11 cellular contexts compared by ENCODE assay signal in genomic region chr6:109472132-109472995, GRCh38. TPM values are rescaled to one million over a fixed set of nuclear protein-coding genes. Genes with fewer than 3 reads are reported as not detected.
DNase-seq lines count a peak whose midpoint lies in the region; ATAC-seq and TF ChIP-seq lines count a peak whose summit lies in the region.
"Had no signal": no experiment of that assay in that cellular context is flagged by ENCODE, and none has a peak within 500 bp of the region (broad histone marks: within the 10 kb centered on the region; RNA-seq: fewer than 3 reads in every experiment).

No MANE protein-coding gene starts in this region.

- H3K9ac ChIP-seq in mammary epithelial cell (ENCODE audit: insufficient read depth, low read length) = no peak overlapping the region

- CTCF ChIA-PET in mammary epithelial cell (lab: Charles Lee; ENCODE audit: low non-redundant PET) = no interaction called here

- no peak for TF ChIP-seq EP300 in stomach (IDR thresholded peaks at IDR 0.05)

- intact Hi-C loops in stomach (cut with DNase I; ENCODE audit: low total_unique reads) (no loop called here), mammary epithelial cell (cut with micrococcal nuclease) (no loop called here)

- H3K27ac ChIP-seq in stomach (no peak overlapping the region), mammary epithelial cell (ENCODE audit: insufficient read depth, low read depth, low read length) (no peak overlapping the region)
- H3K27ac ChIP-seq: epithelial cell of prostate, suprapubic skin had no signal

- H3K4me2 ChIP-seq in mammary epithelial cell (ENCODE audit: insufficient read depth, low read depth, low read length) = no peak overlapping the region

- dilution Hi-C loops in mammary epithelial cell (cut with HindIII; ENCODE audit: low sequenced_read_pairs) = no loop called here

- peaks cover 40 to 96% (median 93%) of the 10 kb centered on the region in 4 donors for H3K36me3 ChIP-seq in stomach
- peaks cover 24% of the 10 kb centered on the region for H3K36me3 ChIP-seq in mammary epithelial cell (ENCODE audit: insufficient read depth, low read length)

- no peaks in the 10 kb centered on the region for H4K20me1 ChIP-seq in mammary epithelial cell (ENCODE audit: insufficient read depth, low read length)

- peaks cover 23% of the 10 kb centered on the region for H3K79me2 ChIP-seq in mammary epithelial cell (ENCODE audit: insufficient read depth, low read length)

- no peak overlapping the region for H2AFZ ChIP-seq in mammary epithelial cell (ENCODE audit: low read depth, low read length)

- DNase-seq in ecto neural progenitor cell (ENCODE audit: low spot score) (peak; percentile 14), stomach (no peak), mammary epithelial cell (no peak)
- no peak for DNase-seq in stimulated activated CD4-positive, alpha-beta T cell treated with anti-CD3 and anti-CD28 coated beads, Interleukin-4, amount 100 ng/mL, for 4 hours
- DNase-seq: NCI-H1092 had no signal

- no TSS peak for BruUV-seq in mammary epithelial cell (replicated peaks; lab: Mats Ljungman, UMichigan)

- H3K4me1 ChIP-seq in stomach = peaks cover 0 to 29% (median 12%) of the 10 kb centered on the region in 4 donors
- no peaks in the 10 kb centered on the region for H3K4me1 ChIP-seq in mammary epithelial cell (ENCODE audit: insufficient read depth, low read length)

- H3K9me3 ChIP-seq in stomach = no peaks in the 10 kb centered on the region
- no peaks in the 10 kb centered on the region for H3K9me3 ChIP-seq in mammary epithelial cell (replicated peaks; ENCODE audit: insufficient read depth, low read length)
- H3K9me3 ChIP-seq: suprapubic skin had no signal

- H3K4me3 ChIP-seq in stomach = no peak overlapping the region
- no peak overlapping the region for H3K4me3 ChIP-seq in mammary epithelial cell (replicated peaks in 1 of 3; ENCODE audit: insufficient read depth in 1 of 3, low read depth in 2 of 3, low read length in 3 of 3)
- H3K4me3 ChIP-seq: suprapubic skin had no signal

- 95 to 96% (median 96%) methylated on average over 9 of the region's 9 CpGs for WGBS in stomach, 5 donors
- WGBS in mammary epithelial cell (ENCODE audit: low coverage, missing lambda C conversion rate) = 97% methylated on average over 9 of the region's 9 CpGs

- TF ChIP-seq CTCF in GM12873 (IDR thresholded peaks at IDR 0.05; ENCODE audit: insufficient read depth, low read depth, low read length, missing control alignments) (peak; percentile 27), stomach (IDR thresholded peaks at IDR 0.05) (no peak), mammary epithelial cell (conservative IDR thresholded peaks at IDR 0.05 in 1 of 2, IDR thresholded peaks at IDR 0.05 in 1 of 2; ENCODE audit: extremely low read depth in 1 of 2, insufficient read depth in 1 of 2, low read depth in 1 of 2, low read length in 2 of 2) (no peak)

- no peak for TF ChIP-seq POLR2A in stomach (IDR thresholded peaks at IDR 0.05)

- no peaks in the 10 kb centered on the region for H3K27me3 ChIP-seq in stomach
- no peaks in the 10 kb centered on the region for H3K27me3 ChIP-seq in mammary epithelial cell (ENCODE audit: insufficient read depth, low read length)
- H3K27me3 ChIP-seq: suprapubic skin had no signal

- peak; percentile 58 for ATAC-seq in GM19397 (IDR thresholded peaks at IDR 0.05; ENCODE audit: unreplicated experiment)
- peak; percentile 68 for ATAC-seq in HG03342 (IDR thresholded peaks at IDR 0.05; ENCODE audit: unreplicated experiment)
- no peak for ATAC-seq in GM21737 (IDR thresholded peaks at IDR 0.05; ENCODE audit: unreplicated experiment)

- in situ Hi-C loops in mammary epithelial cell (cut with MboI; ENCODE audit: low sequenced_read_pairs in 2 of 2) = no loop called here

RNA-seq across cellular contexts. Expression of gene ZBTB24, which starts 10.7 kb away (rescaled TPM):
- total RNA-seq in stomach = 1 to 10 TPM; 1.4 to 9.3 (median 6.8) TPM
- 1 to 10 TPM; 2.3 to 3.2 (median 2.6) TPM for polyA plus RNA-seq in stomach
- total RNA-seq in mammary epithelial cell = 10 to 100 TPM in 1 of 2 donors, 1 to 10 TPM in 1; 7.9 to 10.0 TPM
- 3.4 TPM for polyA plus RNA-seq in mammary epithelial cell
- 5.7 TPM for polyA minus RNA-seq in mammary epithelial cell

RNA-seq across cellular contexts. Expression of gene MICAL1, which starts 16.8 kb away (rescaled TPM):
- 100 to 1,000 TPM in 3 of 5 donors, 10 to 100 TPM in 2; 13.8 to 205 (median 101) TPM for total RNA-seq in stomach
- 10 to 100 TPM; 15.8 to 18.5 (median 15.8) TPM for polyA plus RNA-seq in stomach
- 10 to 100 TPM; 36.3 to 44.0 TPM for total RNA-seq in mammary epithelial cell
- 18.3 TPM for polyA plus RNA-seq in mammary epithelial cell
- polyA minus RNA-seq in mammary epithelial cell = 27.0 TPM

RNA-seq across cellular contexts. Expression of gene SMPD2, which starts 31.8 kb away (rescaled TPM):
- total RNA-seq in stomach (10 to 100 TPM; 10.7 to 80.5 (median 17.2) TPM), mammary epithelial cell (10 to 100 TPM; 11.3 to 11.7 TPM)
- polyA plus RNA-seq in stomach (10 to 100 TPM; 14.0 to 21.8 (median 17.6) TPM), mammary epithelial cell (19.5 TPM)
- polyA minus RNA-seq in mammary epithelial cell = 52.3 TPM

RNA-seq across cellular contexts. Expression of gene PPIL6, which starts 31.9 kb away (rescaled TPM):
- total RNA-seq in stomach (1 to 10 TPM in 3 of 5 donors, not detected in 2; 1.4 to 8.6 (median 3.2) TPM), mammary epithelial cell (1 to 10 TPM in 1 of 2 donors, under 1 TPM in 1; 0.61 to 4.2 TPM)
- polyA plus RNA-seq in stomach (1 to 10 TPM; 1.0 to 4.0 (median 2.7) TPM), mammary epithelial cell (0.45 TPM)
- polyA minus RNA-seq in mammary epithelial cell = not detected
